Comparison of ENCODE assay signal across 19 cellular contexts in the genomic region with DNA sequence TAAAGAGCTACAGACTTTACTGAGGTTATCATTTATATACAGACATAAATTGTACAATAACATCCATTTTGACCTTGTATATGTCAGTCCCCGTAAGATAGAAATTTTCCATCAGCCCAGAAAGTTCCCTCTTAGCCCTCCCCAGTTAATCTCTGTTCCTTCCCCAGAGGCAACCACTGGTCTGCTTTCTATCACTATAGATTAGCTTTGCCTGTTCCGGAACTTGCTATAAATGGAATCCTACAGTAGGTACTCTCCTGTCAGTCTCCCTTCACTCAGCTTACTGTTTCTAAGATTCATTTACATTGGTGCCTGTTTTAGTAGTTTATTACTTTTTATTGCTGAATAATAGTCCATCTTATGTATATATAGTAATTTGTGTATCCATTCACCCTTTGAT. TPM values are rescaled to one million over a fixed set of nuclear protein-coding genes. Genes with fewer than 3 reads are reported as not detected.
DNase-seq lines count a peak whose midpoint lies in the region; ATAC-seq and TF ChIP-seq lines count a peak whose summit lies in the region.
"Had no signal": no experiment of that assay in that cellular context is flagged by ENCODE, and none has a peak within 500 bp of the region (broad histone marks: within the 10 kb centered on the region; RNA-seq: fewer than 3 reads in every experiment).

No MANE protein-coding gene starts in this region.

- H3K36me3 ChIP-seq in heart right ventricle = peaks cover 0 to 3% (median 0%) of the 10 kb centered on the region in 9 donors
- no peaks in the 10 kb centered on the region for H3K36me3 ChIP-seq in esophagus muscularis mucosa
- H3K36me3 ChIP-seq in mesodermal cell (ENCODE audit: control insufficient read depth, insufficient read depth, low read length) = peaks cover 6% of the 10 kb centered on the region
- no peaks in the 10 kb centered on the region for H3K36me3 ChIP-seq in transverse colon
- H3K36me3 ChIP-seq: BLaER1 treated with 17β-estradiol and CSF1 and Interleukin-3, amounts not matched to agents 10 nM and 100 nM had no signal

- DNase-seq in heart right ventricle (no peak), cardiac septum (ENCODE audit: low spot score) (no peak), esophagus muscularis mucosa (ENCODE audit: extremely low spot score) (no peak), transverse colon (no peak), NCI-H1694 (lab: John Stamatoyannopoulos, UW) (no peak)
- no peak for DNase-seq in activated naive CD4-positive, alpha-beta T cell treated with Interleukin-2 at 50 U/mL for 16 hours
- DNase-seq: Calu3; CD8-positive, alpha-beta T cell; KBM-7; NCI-H1105 treated with DMSO at 0.1 percent for 48 hours; NCI-H1694 treated with DMSO at 0.1 percent for 48 hours; NCI-H748 treated with DMSO at 0.1 percent for 48 hours; SIG-M5 had no signal

- in situ Hi-C loops in transverse colon (cut with MboI; ENCODE audit: low pct_ligation_motif_present in 1 of 4, low pct_unique_long_range_greater_than_20kb in 1 of 4, low sequenced_read_pairs in 3 of 4) = no loop called here

- 50 to 53% methylated on average over 2 of the region's 2 CpGs for WGBS in heart right ventricle, 2 donors
- 69% methylated on average over 2 of the region's 2 CpGs for WGBS in esophagus muscularis mucosa
- 92 to 93% methylated on average over 1 of the region's 2 CpGs for WGBS in mesodermal cell (ENCODE audit: insufficient coverage in 2 of 2), 2 experiments
- 50 to 62% methylated on average over 1 to 2 of the region's 2 CpGs for WGBS in transverse colon (ENCODE audit: low coverage in 1 of 2), 2 donors

- TF ChIP-seq CTCF in heart right ventricle (IDR thresholded peaks at IDR 0.05) (no peak), esophagus muscularis mucosa (IDR thresholded peaks at IDR 0.05) (no peak), transverse colon (IDR thresholded peaks at IDR 0.05) (no peak)

- H3K4me3 ChIP-seq in heart right ventricle (no peak overlapping the region), esophagus muscularis mucosa (no peak overlapping the region), mesodermal cell (ENCODE audit: extremely low read depth, insufficient read depth, low read length, poor library complexity, severe bottlenecking) (no peak overlapping the region), transverse colon (no peak overlapping the region)
- H3K4me3 ChIP-seq: BLaER1 treated with 17β-estradiol and CSF1 and Interleukin-3, amounts not matched to agents 10 nM and 100 nM; GM12878 had no signal

- H3K27me3 ChIP-seq in heart right ventricle (no peaks in the 10 kb centered on the region), esophagus muscularis mucosa (no peaks in the 10 kb centered on the region), transverse colon (no peaks in the 10 kb centered on the region)
- H3K27me3 ChIP-seq: BLaER1 treated with 17β-estradiol and CSF1 and Interleukin-3, amounts not matched to agents 10 nM and 100 nM had no signal

- no peaks in the 10 kb centered on the region for H3K9me3 ChIP-seq in heart right ventricle
- no peaks in the 10 kb centered on the region for H3K9me3 ChIP-seq in esophagus muscularis mucosa
- H3K9me3 ChIP-seq in mesodermal cell (ENCODE audit: control insufficient read depth, low read length) = no peaks in the 10 kb centered on the region
- no peaks in the 10 kb centered on the region for H3K9me3 ChIP-seq in transverse colon

- H3K4me1 ChIP-seq in heart right ventricle = peaks cover 25 to 100% (median 78%) of the 10 kb centered on the region in 9 donors
- H3K4me1 ChIP-seq in esophagus muscularis mucosa = peaks cover 65 to 99% (median 80%) of the 10 kb centered on the region in 4 donors
- peaks cover 17% of the 10 kb centered on the region for H3K4me1 ChIP-seq in mesodermal cell (ENCODE audit: control insufficient read depth, insufficient read depth, low read length, poor library complexity, severe bottlenecking)
- peaks cover 0 to 4% (median 2%) of the 10 kb centered on the region in 4 donors for H3K4me1 ChIP-seq in transverse colon

- H3K27ac ChIP-seq in heart right ventricle (peak overlapping the region; percentile 30 to 79 (median 68)), esophagus muscularis mucosa (replicated peaks in 1 of 4) (peak overlapping the region; percentile 41 to 74 (median 58)), mesodermal cell (ENCODE audit: low read depth, low read length, severe bottlenecking) (peak overlapping the region; percentile 29), transverse colon (peak overlapping the region; percentile 4 to 61 (median 46))
- H3K27ac ChIP-seq: BLaER1 treated with 17β-estradiol and CSF1 and Interleukin-3, amounts not matched to agents 10 nM and 100 nM had no signal

- ATAC-seq in heart right ventricle (peak in 6 of 8 donors; percentile 23 to 67 (median 54)), GM19328 (IDR thresholded peaks at IDR 0.05; ENCODE audit: unreplicated experiment) (no peak)
- ATAC-seq: CD8-positive, alpha-beta T cell had no signal

- intact Hi-C loops in heart right ventricle (cut with DNase I) (loop anchor here in 2 of 10 donors (5.0 to 10.0 kb wide), 2 partner anchors 86 to 113 kb away; no protein-coding TSS in a partner anchor), cardiac septum (cut with DNase I) (no loop called here), esophagus muscularis mucosa (cut with DNase I) (loop anchor here (10.0 kb wide), 1 partner anchor 157 kb away; no protein-coding TSS in a partner anchor), transverse colon (cut with DNase I; ENCODE audit: low total_unique reads) (no loop called here)

- TF ChIP-seq EP300 in esophagus muscularis mucosa (IDR thresholded peaks at IDR 0.05) (no peak), transverse colon (IDR thresholded peaks at IDR 0.05; ENCODE audit: low read depth) (no peak)

- TF ChIP-seq POLR2A in esophagus muscularis mucosa (IDR thresholded peaks at IDR 0.05; ENCODE audit: low read depth) (no peak), transverse colon (IDR thresholded peaks at IDR 0.05) (no peak)

RNA-seq across cellular contexts. Expression of a gene that starts 54.9 kb away (rescaled TPM):
- total RNA-seq in heart right ventricle (100 to 1,000 TPM in 4 of 10 donors, 10 to 100 TPM in 6; 74.2 to 140 (median 95.2) TPM), cardiac septum (153 TPM), esophagus muscularis mucosa (10 to 100 TPM; 27.7 to 70.1 (median 50.2) TPM), transverse colon (10 to 100 TPM in 1 of 4 donors, 1 to 10 TPM in 3; 2.6 to 28.9 (median 4.9) TPM)
- 10 to 100 TPM; 37.7 to 42.6 TPM for polyA plus RNA-seq in heart right ventricle
- 118 TPM for polyA plus RNA-seq in mesodermal cell (2013, experiment 1 of 2)
- polyA plus RNA-seq in mesodermal cell (2013, experiment 2 of 2) = 97.8 TPM
- total RNA-seq: Calu3, NCI-H460, OCI-LY7 had no signal
